In genomic region chr7:83325083-83325482, GRCh38 we compare ENCODE assay signal across 20 cellular contexts.
DNase-seq lines count a peak whose midpoint lies in the region; ATAC-seq, FAIRE-seq and TF ChIP-seq lines count a peak whose summit lies in the region.
"Had no signal": no experiment of that assay in that cellular context is flagged by ENCODE, and none has a peak within 500 bp of the region (broad histone marks: within the 10 kb centered on the region; RNA-seq: fewer than 3 reads in every experiment).

No MANE protein-coding gene starts in this region.

- no peak overlapping the region for H4K8ac ChIP-seq in H1 (ENCODE audit: extremely low read depth, insufficient read depth, low read length)

- H3K4ac ChIP-seq in H1 (replicated peaks; ENCODE audit: insufficient read length, low read depth, low read length) = no peak overlapping the region

- no peaks in the 10 kb centered on the region for H3K23me2 ChIP-seq in H1 (ENCODE audit: low read depth, low read length)

- CTCF ChIA-PET in A673 (lab: Charles Lee) (no interaction called here), H1 (lab: Charles Lee; ENCODE audit: partially characterized antibody) (interaction anchor here (0.8 to 1.9 kb wide), 6 partner anchors 14 to 516 kb away, joined by 3 to 5 read pairs (median 3); no protein-coding TSS in a partner anchor)
- CTCF ChIA-PET in CD4-positive, alpha-beta memory T cell (lab: Charles Lee; ENCODE audit: partially characterized antibody) = no interaction called here

- no peak overlapping the region for H3K27ac Mint-ChIP-seq in activated T-helper 2 cell treated with anti-CD3 and anti-CD28 coated beads, Interferon-gamma antibody, Interleukin-2, Interleukin-4, amounts not matched to agents 10 μg/mL and 5 μg/mL and 100 μg/mL, durations not matched to agents 14 hours and 24 hours and 36 hours
- H3K27ac Mint-ChIP-seq in CD4-positive, alpha-beta memory T cell = no peak overlapping the region
- H3K27ac Mint-ChIP-seq: CD14-positive monocyte; CD8-positive, alpha-beta T cell; HFFc6 had no signal

- POLR2A ChIA-PET in A673 (lab: Charles Lee; ENCODE audit: low non-redundant PET) = no interaction called here
- POLR2A ChIA-PET in H1 (lab: Charles Lee; ENCODE audit: partially characterized antibody) = no interaction called here
- POLR2A ChIA-PET in CD4-positive, alpha-beta memory T cell (lab: Charles Lee; ENCODE audit: partially characterized antibody) = no interaction called here

- H3K4me1 Mint-ChIP-seq in activated T-helper 2 cell treated with anti-CD3 and anti-CD28 coated beads, Interferon-gamma antibody, Interleukin-2, Interleukin-4, amounts not matched to agents 10 μg/mL and 5 μg/mL and 100 μg/mL, durations not matched to agents 14 hours and 24 hours and 36 hours (ENCODE audit: low read depth) = no peaks in the 10 kb centered on the region
- H3K4me1 Mint-ChIP-seq in CD4-positive, alpha-beta memory T cell = no peaks in the 10 kb centered on the region
- H3K4me1 Mint-ChIP-seq: CD14-positive monocyte had no signal

- no peak overlapping the region for H4K91ac ChIP-seq in H1 (replicated peaks; ENCODE audit: insufficient read length, low read length)

- H3K27me3 Mint-ChIP-seq in activated T-helper 2 cell treated with anti-CD3 and anti-CD28 coated beads, Interferon-gamma antibody, Interleukin-2, Interleukin-4, amounts not matched to agents 10 μg/mL and 5 μg/mL and 100 μg/mL, durations not matched to agents 14 hours and 24 hours and 36 hours (ENCODE audit: low read depth) = no peaks in the 10 kb centered on the region
- H3K27me3 Mint-ChIP-seq in CD4-positive, alpha-beta memory T cell = no peaks in the 10 kb centered on the region

- no TSS peak for BruUV-seq in A673 (replicated peaks; lab: Mats Ljungman, UMichigan)

- ATAC-seq in upper lobe of right lung = no peak
- ATAC-seq: CD8-positive, alpha-beta T cell had no signal

- no peak overlapping the region for H4K5ac ChIP-seq in H1 (ENCODE audit: insufficient read length, low read depth, low read length)

- no peak overlapping the region for H3K4me3 Mint-ChIP-seq in activated T-helper 2 cell treated with anti-CD3 and anti-CD28 coated beads, Interferon-gamma antibody, Interleukin-2, Interleukin-4, amounts not matched to agents 10 μg/mL and 5 μg/mL and 100 μg/mL, durations not matched to agents 14 hours and 24 hours and 36 hours (ENCODE audit: low read depth)
- H3K4me3 Mint-ChIP-seq in CD4-positive, alpha-beta memory T cell = no peak overlapping the region
- H3K4me3 Mint-ChIP-seq: CD14-positive monocyte; CD8-positive, alpha-beta T cell; HFFc6 had no signal

- no peaks in the 10 kb centered on the region for H3K9me2 ChIP-seq in OCI-LY1 (ENCODE audit: low read depth, low read length)

- H3K18ac ChIP-seq in H1 (ENCODE audit: extremely low read depth, low read length) = no peak overlapping the region

- no peak overlapping the region for H3K23ac ChIP-seq in H1 (ENCODE audit: insufficient read length)

- no peak; the same call in 1 of the 2 replicates for TF ChIP-seq CTCF in A673 (conservative IDR thresholded peaks at IDR 0.05; ENCODE audit: low read depth, low read length)
- TF ChIP-seq CTCF in BE2C (IDR thresholded peaks at IDR 0.05; ENCODE audit: low read depth, low read length) = peak; percentile 39
- TF ChIP-seq CTCF in OCI-LY1 (IDR thresholded peaks at IDR 0.05; ENCODE audit: low read length) = peak; percentile 24; the same call in 1 of the 2 replicates
- peak in 2 of 3 experiments; percentile 22 to 41; a peak in 2 of 4 replicates for TF ChIP-seq CTCF in H1 (IDR thresholded peaks at IDR 0.05; ENCODE audit: control extremely low read depth in 1 of 3, insufficient read depth in 1 of 3, low read depth in 1 of 3, low read length in 3 of 3)
- TF ChIP-seq CTCF in upper lobe of right lung (IDR thresholded peaks at IDR 0.05) = no peak

- H3K9me3 Mint-ChIP-seq in activated T-helper 2 cell treated with anti-CD3 and anti-CD28 coated beads, Interferon-gamma antibody, Interleukin-2, Interleukin-4, amounts not matched to agents 10 μg/mL and 5 μg/mL and 100 μg/mL, durations not matched to agents 14 hours and 24 hours and 36 hours = no peaks in the 10 kb centered on the region
- peaks cover 0 to 20% (median 4%) of the 10 kb centered on the region in 8 donors for H3K9me3 Mint-ChIP-seq in CD4-positive, alpha-beta memory T cell

- no peak for FAIRE-seq in H1 (lab: Jason Lieb, UNC)
- FAIRE-seq: A204.1, G401.6, GM12891, GM19239, H54 had no signal

- no peaks in the 10 kb centered on the region for H3K4me1 ChIP-seq in A673 (ENCODE audit: insufficient read depth, low read length, poor library complexity, severe bottlenecking)
- H3K4me1 ChIP-seq in BE2C = peaks cover 6% of the 10 kb centered on the region; the same call in 1 of the 2 replicates
- H3K4me1 ChIP-seq in OCI-LY1 (ENCODE audit: insufficient read depth, low read length, severe bottlenecking) = no peaks in the 10 kb centered on the region
- no peaks in the 10 kb centered on the region for H3K4me1 ChIP-seq in H1 (replicated peaks in 1 of 4; ENCODE audit: control insufficient read depth in 3 of 4, insufficient read depth in 4 of 4, low read length in 3 of 4)
- H3K4me1 ChIP-seq in upper lobe of right lung = no peaks in the 10 kb centered on the region
- no peaks in the 10 kb centered on the region for H3K4me1 ChIP-seq in CD4-positive, alpha-beta memory T cell (ENCODE audit: insufficient read depth, low read length)
- H3K4me1 ChIP-seq: BLaER1 had no signal

- no peak overlapping the region for H2BK20ac ChIP-seq in H1 (ENCODE audit: low read length)

- no peak overlapping the region for H3K9ac ChIP-seq in OCI-LY1 (ENCODE audit: low read length)
- H3K9ac ChIP-seq in H1 (replicated peaks in 1 of 4; ENCODE audit: extremely low read depth in 1 of 4, low read depth in 3 of 4, low read length in 3 of 4) = no peak overlapping the region
- H3K9ac ChIP-seq: BLaER1, KMS-11 had no signal

- no peak overlapping the region for H3K56ac ChIP-seq in H1 (replicated peaks; ENCODE audit: insufficient read length, low read depth, low read length)

- H3K4me3 ChIP-seq in A673 (ENCODE audit: low read depth, low read length, poor library complexity, severe bottlenecking) (no peak overlapping the region), BE2C (ENCODE audit: low read depth, low read length) (no peak overlapping the region), OCI-LY1 (ENCODE audit: low read depth, low read length, poor library complexity, severe bottlenecking) (no peak overlapping the region), H1 (ENCODE audit: extremely low read depth in 1 of 4, insufficient read depth in 2 of 4, low read depth in 3 of 4, low read length in 4 of 4) (no peak overlapping the region), upper lobe of right lung (no peak overlapping the region)
- H3K4me3 ChIP-seq in CD4-positive, alpha-beta memory T cell (ENCODE audit: low read length in 2 of 2) = no peak overlapping the region
- H3K4me3 ChIP-seq: BLaER1 had no signal

- H3K27me3 ChIP-seq in A673 (replicated peaks; ENCODE audit: insufficient read depth, low read depth, low read length, poor library complexity) = peaks cover 24% of the 10 kb centered on the region
- H3K27me3 ChIP-seq in BE2C = no peaks in the 10 kb centered on the region
- no peaks in the 10 kb centered on the region for H3K27me3 ChIP-seq in OCI-LY1 (ENCODE audit: insufficient read depth, low read length)
- no peaks in the 10 kb centered on the region for H3K27me3 ChIP-seq in H1 (replicated peaks in 1 of 4; ENCODE audit: control insufficient read depth in 3 of 4, extremely low read depth in 1 of 4, insufficient read depth in 3 of 4, low read length in 3 of 4)
- no peaks in the 10 kb centered on the region for H3K27me3 ChIP-seq in upper lobe of right lung
- no peaks in the 10 kb centered on the region for H3K27me3 ChIP-seq in CD4-positive, alpha-beta memory T cell (ENCODE audit: insufficient read depth, low read length)
- H3K27me3 ChIP-seq: BLaER1 had no signal

- no peak overlapping the region for H3K27ac ChIP-seq in A673 (ENCODE audit: low read depth, low read length, poor library complexity, severe bottlenecking)
- H3K27ac ChIP-seq in OCI-LY1 (ENCODE audit: low read depth, low read length, poor library complexity, severe bottlenecking) = no peak overlapping the region
- H3K27ac ChIP-seq in H1 (ENCODE audit: low read depth, low read length) = no peak overlapping the region
- H3K27ac ChIP-seq in upper lobe of right lung = no peak overlapping the region
- no peak overlapping the region for H3K27ac ChIP-seq in CD4-positive, alpha-beta memory T cell (ENCODE audit: low read depth, low read length)
- H3K27ac ChIP-seq: BLaER1, KMS-11 had no signal

- intact Hi-C loops in A673 (cut with micrococcal nuclease; ENCODE audit: unreplicated experiment) = no loop called here
- intact Hi-C loops in activated T-helper 2 cell treated with anti-CD3 and anti-CD28 coated beads, Interferon-gamma antibody, Interleukin-2, Interleukin-4, amounts not matched to agents 10 μg/mL and 5 μg/mL and 100 μg/mL, durations not matched to agents 14 hours and 24 hours and 36 hours (cut with micrococcal nuclease) = no loop called here
- intact Hi-C loops in upper lobe of right lung (cut with DNase I) = no loop called here
- intact Hi-C loops in CD4-positive, alpha-beta memory T cell (cut with micrococcal nuclease) = no loop called here

- no peak overlapping the region for H3K4me2 ChIP-seq in OCI-LY1 (ENCODE audit: low read length)
- no peak overlapping the region for H3K4me2 ChIP-seq in H1 (ENCODE audit: insufficient read depth in 1 of 2, low read depth in 2 of 2, low read length in 2 of 2)
- H3K4me2 ChIP-seq: BLaER1, KMS-11 had no signal

- TF ChIP-seq RAD21 in H1 (IDR thresholded peaks at IDR 0.05 in 1 of 2, conservative IDR thresholded peaks at IDR 0.05 in 1 of 2; ENCODE audit: low read depth in 2 of 2, low read length in 2 of 2) = peak in 1 of 2 experiments; percentile 41; a peak in 2 of 4 replicates

- no peaks in the 10 kb centered on the region for H3K36me3 Mint-ChIP-seq in activated T-helper 2 cell treated with anti-CD3 and anti-CD28 coated beads, Interferon-gamma antibody, Interleukin-2, Interleukin-4, amounts not matched to agents 10 μg/mL and 5 μg/mL and 100 μg/mL, durations not matched to agents 14 hours and 24 hours and 36 hours (ENCODE audit: low read depth)
- no peaks in the 10 kb centered on the region for H3K36me3 Mint-ChIP-seq in CD4-positive, alpha-beta memory T cell
- H3K36me3 Mint-ChIP-seq: CD14-positive monocyte; CD8-positive, alpha-beta T cell had no signal

- no peak for TF ChIP-seq EP300 in H1 (IDR thresholded peaks at IDR 0.05; ENCODE audit: borderline replicate concordance in 1 of 2, low read depth in 2 of 2, low read length in 2 of 2)

- no peaks in the 10 kb centered on the region for H4K20me1 ChIP-seq in OCI-LY1 (ENCODE audit: insufficient read depth, low read length)
- H4K20me1 ChIP-seq in H1 (replicated peaks in 1 of 2; ENCODE audit: control insufficient read depth in 1 of 2, insufficient read depth in 2 of 2, low read length in 2 of 2) = no peaks in the 10 kb centered on the region
- H4K20me1 ChIP-seq: BLaER1 had no signal

- DNase-seq in A673 (ENCODE audit: low spot score) = peak; percentile 3
- DNase-seq in BE2C = peak; percentile 24
- no peak for DNase-seq in H1 (ENCODE audit: low read depth in 1 of 2, low spot score in 2 of 2)
- no peak for DNase-seq in activated T-helper 2 cell treated with anti-CD3 and anti-CD28 coated beads, Interferon-gamma antibody, Interleukin-2, Interleukin-4, amounts not matched to agents 10 μg/mL and 5 μg/mL and 100 μg/mL, durations not matched to agents 14 hours and 24 hours and 36 hours (ENCODE audit: low spot score)
- DNase-seq in upper lobe of right lung = no peak
- no peak for DNase-seq in CD4-positive, alpha-beta memory T cell
- DNase-seq: AML-193; Calu3; CD8-positive, alpha-beta T cell; HCEC 1CT; HFFc6 had no signal

- no peaks in the 10 kb centered on the region for H3K79me1 ChIP-seq in H1 (ENCODE audit: low read depth, low read length)

- H3K14ac ChIP-seq in H1 (ENCODE audit: insufficient read length) = no peak overlapping the region

- H3K9me3 ChIP-seq in A673 (ENCODE audit: low read depth, low read length, poor library complexity, severe bottlenecking) (no peaks in the 10 kb centered on the region), BE2C (no peaks in the 10 kb centered on the region), OCI-LY1 (ENCODE audit: low read length) (no peaks in the 10 kb centered on the region), H1 (ENCODE audit: insufficient read depth in 2 of 2, low read depth in 1 of 2, low read length in 1 of 2) (no peaks in the 10 kb centered on the region), upper lobe of right lung (no peaks in the 10 kb centered on the region)
- no peaks in the 10 kb centered on the region for H3K9me3 ChIP-seq in CD4-positive, alpha-beta memory T cell (ENCODE audit: control insufficient read depth in 1 of 2, low read length in 2 of 2)
- H3K9me3 ChIP-seq: BLaER1 had no signal

- H3K79me2 ChIP-seq in OCI-LY1 (ENCODE audit: insufficient read depth, low read length) (no peaks in the 10 kb centered on the region), H1 (ENCODE audit: control insufficient read depth in 1 of 2, insufficient read depth in 2 of 2, low read length in 2 of 2) (no peaks in the 10 kb centered on the region)

- no peak overlapping the region for H2BK120ac ChIP-seq in H1 (replicated peaks; ENCODE audit: low read depth, low read length)

- no peaks in the 10 kb centered on the region for H3F3A ChIP-seq in OCI-LY1 (ENCODE audit: insufficient read depth, low read length)

- H2AFZ ChIP-seq in OCI-LY1 (ENCODE audit: low read length) (no peak overlapping the region), H1 (ENCODE audit: low read length) (no peak overlapping the region)

- H3K36me3 ChIP-seq in A673 (ENCODE audit: insufficient read depth, low read length, poor library complexity, severe bottlenecking) (no peaks in the 10 kb centered on the region), BE2C (no peaks in the 10 kb centered on the region), OCI-LY1 (ENCODE audit: insufficient read depth, low read length) (no peaks in the 10 kb centered on the region), H1 (ENCODE audit: control insufficient read depth in 2 of 4, insufficient read depth in 4 of 4, low read length in 3 of 4) (no peaks in the 10 kb centered on the region), upper lobe of right lung (no peaks in the 10 kb centered on the region)
- H3K36me3 ChIP-seq in CD4-positive, alpha-beta memory T cell (ENCODE audit: insufficient read depth, low read length) = no peaks in the 10 kb centered on the region
- H3K36me3 ChIP-seq: BLaER1 had no signal

- no peak overlapping the region for H2BK5ac ChIP-seq in H1 (ENCODE audit: low read depth, low read length)

- H2BK15ac ChIP-seq in H1 (ENCODE audit: low read length) = no peak overlapping the region

- 98% methylated on average over 5 of the region's 5 CpGs; no CpG with 5 or more reads in 1 of the 2 experiments for WGBS in H1 (ENCODE audit: extremely low coverage in 1 of 2, insufficient coverage in 1 of 2, insufficient read length in 1 of 2, insufficient replicate concordance in 2 of 2, low coverage in 1 of 2, low lambda C conversion rate in 2 of 2, missing lambda C conversion rate in 1 of 2), 2 experiments

- H2BK12ac ChIP-seq in H1 (ENCODE audit: low read depth, low read length) = no peak overlapping the region

- no peak for TF ChIP-seq POLR2A in H1 (IDR thresholded peaks at IDR 0.05; ENCODE audit: control extremely low read depth in 1 of 2, low read depth in 2 of 2, low read length in 2 of 2)

- H2AK5ac ChIP-seq in H1 (ENCODE audit: low read depth, low read length) = no peak overlapping the region

Comparison
In these comparisons a context has a peak if more than half of its experiments do, and no peak if none do; other contexts are left out.
1. DNase-seq: peak in A673 (single experiment) and BE2C (single experiment); none in H1 (0 of 2), activated T-helper 2 cell treated with anti-CD3 and anti-CD28 coated beads, Interferon-gamma antibody, Interleukin-2, Interleukin-4, amounts not matched to agents 10 μg/mL and 5 μg/mL and 100 μg/mL, durations not matched to agents 14 hours and 24 hours and 36 hours (single experiment), upper lobe of right lung (single experiment) and CD4-positive, alpha-beta memory T cell (0 of 5).
2. CTCF ChIP-seq: peak in BE2C (single experiment), OCI-LY1 (single experiment) and H1 (2 of 3); none in A673 (single experiment) and upper lobe of right lung (single experiment).